In genomic region chr1:233241782-233242181, GRCh38 we compare ENCODE assay signal across 14 cellular contexts. TPM values are rescaled to one million over a fixed set of nuclear protein-coding genes. Genes with fewer than 3 reads are reported as not detected.
DNase-seq lines count a peak whose midpoint lies in the region; ATAC-seq, FAIRE-seq and TF ChIP-seq lines count a peak whose summit lies in the region.
"Had no signal": no experiment of that assay in that cellular context is flagged by ENCODE, and none has a peak within 500 bp of the region (broad histone marks: within the 10 kb centered on the region; RNA-seq: fewer than 3 reads in every experiment).

No MANE protein-coding gene starts in this region.

- H3K4me3 ChIP-seq in keratinocyte (ENCODE audit: control insufficient read depth in 2 of 3, extremely low read depth in 1 of 3, insufficient read depth in 2 of 3, low read depth in 1 of 3, low read length in 3 of 3) (no peak overlapping the region), neutrophil (ENCODE audit: low read depth in 1 of 2, low read length in 1 of 2) (peak overlapping the region in 1 of 2 experiments; percentile 19)

- peaks cover 7% of the 10 kb centered on the region for H3K36me3 Mint-ChIP-seq in nephron progenitor cell (ENCODE audit: low read depth)

- no peaks in the 10 kb centered on the region for H3K27me3 ChIP-seq in keratinocyte (ENCODE audit: control insufficient read depth, extremely low read depth, insufficient read depth, low read length)
- H3K27me3 ChIP-seq in neutrophil: no peaks in the 10 kb centered on the region

- no peaks in the 10 kb centered on the region for H4K20me1 ChIP-seq in keratinocyte (ENCODE audit: control insufficient read depth, extremely low read depth, insufficient read depth, low read length)

- H3K4me1 ChIP-seq in keratinocyte (ENCODE audit: control insufficient read depth, extremely low read depth, insufficient read depth, low read length) (no peaks in the 10 kb centered on the region), neutrophil (ENCODE audit: control insufficient read depth in 1 of 2, insufficient read depth in 1 of 2, low read depth in 1 of 2, low read length in 1 of 2) (peaks cover 48 to 61% of the 10 kb centered on the region in 2 experiments)

- H3K36me3 ChIP-seq in keratinocyte (ENCODE audit: control insufficient read depth in 2 of 2, extremely low read depth in 1 of 2, insufficient read depth in 2 of 2, low read length in 2 of 2): peaks cover 3 to 8% of the 10 kb centered on the region in 2 experiments
- H3K36me3 ChIP-seq in neutrophil: no peaks in the 10 kb centered on the region

- H3K79me2 ChIP-seq in keratinocyte (ENCODE audit: control insufficient read depth, insufficient read depth, low read length): no peaks in the 10 kb centered on the region

- H3K9me1 ChIP-seq in keratinocyte (ENCODE audit: control insufficient read depth, extremely low read depth, insufficient read depth, low read length): no peaks in the 10 kb centered on the region

- no peak for DNase-seq in D721Med (ENCODE audit: insufficient read length, low spot score)
- DNase-seq in M059J (ENCODE audit: low read depth): peak; percentile 24
- no peak for DNase-seq in keratinocyte (ENCODE audit: low read depth, low spot score)
- no peak for DNase-seq in SKM-1 treated with dmso at 0.1 percent for 144 hours (lab: John Stamatoyannopoulos, UW; ENCODE audit: unreplicated experiment)
- no peak for DNase-seq in nephron progenitor cell
- DNase-seq: NCI-H1105 had no signal

- H2AFZ ChIP-seq in keratinocyte (ENCODE audit: control insufficient read depth, low read length): no peak overlapping the region

- dilution Hi-C loops in keratinocyte (cut with MboI; ENCODE audit: extremely low pct_ligation_motif_present, low sequenced_read_pairs): no loop called here

- H3K27me3 Mint-ChIP-seq in nephron progenitor cell (ENCODE audit: low read depth, poor library complexity): peaks cover 3% of the 10 kb centered on the region
- H3K27me3 Mint-ChIP-seq: CD4-positive, alpha-beta T cell had no signal

- H3K9ac ChIP-seq in keratinocyte (ENCODE audit: control insufficient read depth, extremely low read depth, insufficient read depth, low read length): no peak overlapping the region
- H3K9ac ChIP-seq: SK-N-SH had no signal

- TF ChIP-seq CTCF in D721Med (IDR thresholded peaks at IDR 0.05; ENCODE audit: insufficient read depth, missing control alignments): no peak
- no peak for TF ChIP-seq CTCF in keratinocyte (optimal IDR thresholded peaks at IDR 0.05 in 1 of 3, IDR thresholded peaks at IDR 0.05 in 1 of 3, conservative IDR thresholded peaks at IDR 0.05 in 1 of 3; ENCODE audit: extremely low read depth in 1 of 3, insufficient read depth in 2 of 3, low read length in 3 of 3)
- TF ChIP-seq CTCF in neutrophil (IDR thresholded peaks at IDR 0.05): no peak
- TF ChIP-seq CTCF in nephron progenitor cell (IDR thresholded peaks at IDR 0.05): no peak

- H3K27ac ChIP-seq in keratinocyte (ENCODE audit: control insufficient read depth, insufficient read depth, low read length) (no peak overlapping the region), neutrophil (peak overlapping the region; percentile 82)

- no peaks in the 10 kb centered on the region for H3K9me3 ChIP-seq in keratinocyte (ENCODE audit: control insufficient read depth, low read depth, low read length)
- H3K9me3 ChIP-seq in neutrophil: no peaks in the 10 kb centered on the region
- H3K9me3 ChIP-seq: Caco-2, SK-N-SH had no signal

- ATAC-seq in GM18858 (IDR thresholded peaks at IDR 0.05; ENCODE audit: unreplicated experiment) (no peak), GM19324 (IDR thresholded peaks at IDR 0.05; ENCODE audit: low FRiP score, unreplicated experiment) (no peak)

- H3K4me2 ChIP-seq in keratinocyte (ENCODE audit: control insufficient read depth, extremely low read depth, insufficient read depth, low read depth, low read length): no peak overlapping the region
- H3K4me2 ChIP-seq: SK-N-SH had no signal

- H3K9me3 Mint-ChIP-seq in nephron progenitor cell: no peaks in the 10 kb centered on the region
- H3K9me3 Mint-ChIP-seq: CD4-positive, alpha-beta T cell had no signal

- no peak overlapping the region for H3K4me3 Mint-ChIP-seq in nephron progenitor cell
- H3K4me3 Mint-ChIP-seq: CD4-positive, alpha-beta T cell had no signal

- no peak overlapping the region for H3K27ac Mint-ChIP-seq in nephron progenitor cell
- H3K27ac Mint-ChIP-seq: CD4-positive, alpha-beta T cell had no signal

- H3K4me1 Mint-ChIP-seq in nephron progenitor cell: peaks cover 41% of the 10 kb centered on the region

- peak; percentile 82 for FAIRE-seq in D721Med (lab: Jason Lieb, UNC)
- peak; percentile 41 for FAIRE-seq in keratinocyte (lab: Jason Lieb, UNC)
- FAIRE-seq: A204.1, H54 had no signal

RNA-seq across cellular contexts. Expression of gene PCNX2, which starts 53.7 kb away (rescaled TPM):
- 14.4 and 14.9 TPM in 2 replicates for total RNA-seq in M059J (2014; rRNA removed; shearing (Covaris generic))
- polyA plus RNA-seq in keratinocyte: 18.0 to 23.2 TPM (median 19.8 TPM) in 3 replicates
- polyA plus RNA-seq in keratinocyte (2011; ENCODE audit: low read depth): 9.3 TPM
- 12.8 and 16.1 TPM in 2 replicates for polyA plus RNA-seq in keratinocyte (2011; cell fraction: cytosol; rRNA removed)
- polyA plus RNA-seq in keratinocyte (2011; cell fraction: nucleus; rRNA removed): 70.6 and 74.9 TPM in 2 replicates
- 8.6 and 9.7 TPM in 2 replicates for polyA plus RNA-seq in keratinocyte (2012; ENCODE audit: low replicate concordance)
- 63.3 to 145 TPM (median 112 TPM) in 3 replicates for polyA minus RNA-seq in keratinocyte
- polyA minus RNA-seq in keratinocyte (2011; cell fraction: cytosol; rRNA and poly(A)+ RNA removed): 32.2 TPM
- 88.0 and 176 TPM in 2 replicates for polyA minus RNA-seq in keratinocyte (2011; cell fraction: nucleus; rRNA and poly(A)+ RNA removed)
